In genomic region chr19:42312370-42312769, GRCh38 we compare ENCODE assay signal across 1 cellular context.
TF ChIP-seq lines count a peak whose summit lies in the region.

No MANE protein-coding gene starts in this region.

TF ChIP-seq in K562, 482 proteins besides CTCF, POLR2A, EP300 and RAD21:
- TF ChIP-seq ETS1 (conservative IDR thresholded peaks at IDR 0.05; ENCODE audit: control insufficient read depth, low read depth, low read length) (no peak), CBFA2T3 (IDR thresholded peaks at IDR 0.05) (no peak), CGGBP1 (CRISPR knock-in tag; IDR thresholded peaks at IDR 0.05) (no peak), HMGN3 (IDR thresholded peaks at IDR 0.05; ENCODE audit: borderline replicate concordance, extremely low read depth, insufficient read length, low read depth, low read length) (no peak), SNRNP70 (optimal IDR thresholded peaks at IDR 0.05; ENCODE audit: low read depth, low read length) (no peak), ZNF79 (CRISPR knock-in tag; IDR thresholded peaks at IDR 0.05; ENCODE audit: low read depth) (no peak), NFIC (IDR thresholded peaks at IDR 0.05) (no peak), FOXK2 (conservative IDR thresholded peaks at IDR 0.05 in 1 of 2, IDR thresholded peaks at IDR 0.05 in 1 of 2; ENCODE audit: low read depth in 2 of 2) (no peak), STAT5B (CRISPR knock-in tag; IDR thresholded peaks at IDR 0.05) (no peak), CEBPB (tag; IDR thresholded peaks at IDR 0.05) (no peak), ZBTB8A (IDR thresholded peaks at IDR 0.05; ENCODE audit: partially characterized antibody) (no peak), RFX7 (CRISPR knock-in tag; IDR thresholded peaks at IDR 0.05) (no peak), MLLT1 (IDR thresholded peaks at IDR 0.05) (no peak), CBX2 (IDR thresholded peaks at IDR 0.05; ENCODE audit: insufficient read depth, low read length, poor library complexity, severe bottlenecking) (no peak), NCOA6 (IDR thresholded peaks at IDR 0.05) (no peak), POLR2H (tag; IDR thresholded peaks at IDR 0.05; ENCODE audit: low read depth) (no peak), ZFX (CRISPR knock-in tag; IDR thresholded peaks at IDR 0.05) (no peak)
